22 cellular contexts compared by ENCODE assay signal in the genomic region with DNA sequence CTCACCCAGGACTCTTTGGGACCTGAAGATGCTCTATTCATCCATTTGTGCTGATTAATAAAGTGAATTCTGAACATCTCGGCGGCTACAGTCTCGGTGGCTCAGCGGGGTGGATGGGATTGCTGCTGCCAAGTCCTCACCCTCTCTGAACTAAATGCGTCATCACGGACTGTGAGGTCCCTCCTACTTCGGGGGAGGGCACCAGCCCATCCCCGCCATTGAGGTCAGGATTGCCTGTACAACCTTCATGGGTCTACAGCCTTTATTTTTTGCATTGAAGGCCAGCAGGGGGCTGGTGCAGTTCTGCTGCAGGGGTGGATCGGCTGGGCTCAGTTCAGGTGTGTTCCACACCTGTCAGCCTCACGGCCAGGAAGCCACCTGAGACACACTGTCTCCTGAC.
DNase-seq lines count a peak whose midpoint lies in the region; ATAC-seq, FAIRE-seq and TF ChIP-seq lines count a peak whose summit lies in the region.
"Had no signal": no experiment of that assay in that cellular context is flagged by ENCODE, and none has a peak within 500 bp of the region (broad histone marks: within the 10 kb centered on the region; RNA-seq: fewer than 3 reads in every experiment).

No MANE protein-coding gene starts in this region.

- no peak overlapping the region for H3K27ac Mint-ChIP-seq in mesothelial cell of epicardium
- H3K27ac Mint-ChIP-seq: activated naive CD8-positive, alpha-beta T cell treated with anti-CD3 and anti-CD28 coated beads, Interleukin-2, amount 50 U/mL, for 24 hours; CD8-positive, alpha-beta memory T cell; stimulated activated naive CD8-positive, alpha-beta T cell treated with anti-CD3 and anti-CD28 coated beads, Interleukin-15, Interleukin-2, amounts not matched to agents 100 ng/mL and 50 ng/mL, for 24 hours; T-helper 2 cell treated with Interferon-gamma antibody and Interleukin-4, amounts not matched to agents 5 μg/mL and 100 μg/mL, for 36 hours had no signal

- DNase-seq in DMS153 (lab: John Stamatoyannopoulos, UW), result peak; percentile 86
- DNase-seq in NCI-H146 (lab: John Stamatoyannopoulos, UW), result peak; percentile 92
- DNase-seq in bronchial epithelial cell (ENCODE audit: low read depth), result no peak
- no peak for DNase-seq in NK-92 treated with Interleukin-12 subunit alpha and Interleukin-12 subunit beta, amount 100 ng/mL, for 24 hours (lab: John Stamatoyannopoulos, UW)
- no peak for DNase-seq in mesothelial cell of epicardium (ENCODE audit: low spot score in 2 of 2, unreplicated experiment in 2 of 2)
- DNase-seq: activated effector memory CD4-positive, alpha-beta T cell treated with anti-CD3 and anti-CD28 coated beads, Interleukin-2, amount 50 U/mL, for 16 hours; activated naive CD8-positive, alpha-beta T cell treated with anti-CD3 and anti-CD28 coated beads, Interleukin-2, amount 50 U/mL, for 24 hours; CD8-positive, alpha-beta memory T cell; DND-41; foreskin fibroblast; kidney glomerular epithelial cell; NCI-H1694; NCI-H226; stimulated activated CD4-positive, alpha-beta T cell treated with anti-CD3 and anti-CD28 coated beads, Interleukin-4, amount 100 ng/mL, for 24 hours had no signal

- FAIRE-seq in bronchial epithelial cell (lab: Jason Lieb, UNC), result peak; percentile 68
- FAIRE-seq: GM18507, RCC 7860 had no signal

- peaks cover 57% of the 10 kb centered on the region for H3K4me1 ChIP-seq in mesodermal cell (ENCODE audit: control insufficient read depth, insufficient read depth, low read length, poor library complexity, severe bottlenecking)

- H3K4me3 Mint-ChIP-seq in mesothelial cell of epicardium, result no peak overlapping the region
- H3K4me3 Mint-ChIP-seq: activated naive CD8-positive, alpha-beta T cell treated with anti-CD3 and anti-CD28 coated beads, Interleukin-2, amount 50 U/mL, for 24 hours; CD8-positive, alpha-beta memory T cell; nephron; stimulated activated naive CD8-positive, alpha-beta T cell treated with anti-CD3 and anti-CD28 coated beads, Interleukin-15, Interleukin-2, amounts not matched to agents 100 ng/mL and 50 ng/mL, for 24 hours; T-helper 2 cell treated with Interferon-gamma antibody and Interleukin-4, amounts not matched to agents 5 μg/mL and 100 μg/mL, for 36 hours had no signal

- peaks cover 4% of the 10 kb centered on the region for H3K27me3 Mint-ChIP-seq in mesothelial cell of epicardium (ENCODE audit: low read depth)

- H3K36me3 Mint-ChIP-seq in mesothelial cell of epicardium, result no peaks in the 10 kb centered on the region
- H3K36me3 Mint-ChIP-seq: CD8-positive, alpha-beta memory T cell had no signal

- H3K27ac ChIP-seq in mesodermal cell (ENCODE audit: low read depth, low read length, severe bottlenecking), result peak overlapping the region; percentile 16

- TF ChIP-seq CTCF in bronchial epithelial cell (IDR thresholded peaks at IDR 0.05; ENCODE audit: insufficient read depth, low read length, severe bottlenecking) (no peak), mesothelial cell of epicardium (IDR thresholded peaks at IDR 0.05; ENCODE audit: unreplicated experiment) (no peak)

- H3K36me3 ChIP-seq in bronchial epithelial cell (ENCODE audit: control insufficient read depth, insufficient read depth, low read length) (no peaks in the 10 kb centered on the region), mesodermal cell (ENCODE audit: control insufficient read depth, insufficient read depth, low read length) (no peaks in the 10 kb centered on the region)
- H3K36me3 ChIP-seq: tibial nerve had no signal

- 90 to 99% methylated on average over 10 of the region's 10 CpGs for WGBS in mesodermal cell (ENCODE audit: insufficient coverage in 2 of 2), 2 experiments

- H3K9me3 Mint-ChIP-seq in mesothelial cell of epicardium, result no peaks in the 10 kb centered on the region
- H3K9me3 Mint-ChIP-seq: activated naive CD8-positive, alpha-beta T cell treated with anti-CD3 and anti-CD28 coated beads, Interleukin-2, amount 50 U/mL, for 24 hours; CD8-positive, alpha-beta memory T cell; nephron; stimulated activated naive CD8-positive, alpha-beta T cell treated with anti-CD3 and anti-CD28 coated beads, Interleukin-15, Interleukin-2, amounts not matched to agents 100 ng/mL and 50 ng/mL, for 24 hours; T-helper 2 cell treated with Interferon-gamma antibody and Interleukin-4, amounts not matched to agents 5 μg/mL and 100 μg/mL, for 36 hours had no signal

- no peaks in the 10 kb centered on the region for H3K27me3 ChIP-seq in bronchial epithelial cell (ENCODE audit: control insufficient read depth, insufficient read depth, low read length)

- no peak for ATAC-seq in HG03342 (IDR thresholded peaks at IDR 0.05; ENCODE audit: unreplicated experiment)
- ATAC-seq: activated naive CD8-positive, alpha-beta T cell treated with anti-CD3 and anti-CD28 coated beads, Interleukin-2, amount 50 U/mL, for 24 hours had no signal

- H3K4me1 Mint-ChIP-seq in mesothelial cell of epicardium, result peaks cover 23% of the 10 kb centered on the region
- H3K4me1 Mint-ChIP-seq: activated naive CD8-positive, alpha-beta T cell treated with anti-CD3 and anti-CD28 coated beads, Interleukin-2, amount 50 U/mL, for 24 hours; CD8-positive, alpha-beta memory T cell had no signal

- no peak overlapping the region for H3K4me3 ChIP-seq in bronchial epithelial cell (ENCODE audit: low read depth, low read length)
- H3K4me3 ChIP-seq in mesodermal cell (ENCODE audit: extremely low read depth, insufficient read depth, low read length, poor library complexity, severe bottlenecking), result no peak overlapping the region
- H3K4me3 ChIP-seq: tibial nerve had no signal

- H3K9me3 ChIP-seq in mesodermal cell (ENCODE audit: control insufficient read depth, low read length), result peaks cover 8% of the 10 kb centered on the region
- H3K9me3 ChIP-seq: tibial nerve had no signal

Comparison
In these comparisons a context has a peak if more than half of its experiments do, and no peak if none do; other contexts are left out.
1. DNase-seq: peak in DMS153 (single experiment) and NCI-H146 (single experiment); none in bronchial epithelial cell (single experiment), NK-92 treated with Interleukin-12 subunit alpha and Interleukin-12 subunit beta, amount 100 ng/mL, for 24 hours (single experiment) and mesothelial cell of epicardium (0 of 2).